ENCODE assay signal across 8 cellular contexts in the genomic region with DNA sequence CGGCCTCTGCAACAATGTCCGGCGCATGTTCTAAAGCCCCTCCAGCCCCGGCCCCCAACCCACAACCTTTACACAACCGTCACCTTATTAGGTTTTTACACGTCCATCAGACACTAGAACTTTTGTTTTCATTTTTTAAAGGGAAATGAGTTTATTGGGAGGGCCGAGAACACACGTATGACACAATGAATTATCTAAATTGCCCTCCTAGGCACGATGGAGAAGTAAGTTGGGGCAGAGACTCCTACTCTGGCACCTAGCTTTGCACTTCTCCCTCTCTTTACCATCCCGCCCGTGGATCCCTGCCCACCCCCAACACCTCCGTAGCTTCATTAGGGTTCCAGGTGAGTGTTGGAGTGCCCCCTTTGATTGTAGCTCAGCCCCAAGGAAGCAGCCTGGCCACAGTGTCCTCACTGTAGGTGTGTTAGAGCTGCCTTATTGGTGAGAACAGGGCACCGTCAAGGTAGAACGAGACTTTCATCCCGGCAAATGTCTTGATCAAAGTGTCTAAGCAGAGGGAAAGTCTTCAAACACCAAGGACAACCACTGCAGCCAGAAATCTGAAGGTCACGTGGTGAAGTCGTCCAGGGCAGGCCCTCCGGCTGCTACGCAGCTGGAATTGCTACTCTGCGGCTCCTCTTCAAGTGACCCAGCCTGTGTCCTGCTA. TPM values are rescaled to one million over a fixed set of nuclear protein-coding genes. Genes with fewer than 3 reads are reported as not detected.
DNase-seq lines count a peak whose midpoint lies in the region; ATAC-seq and TF ChIP-seq lines count a peak whose summit lies in the region.
"Had no signal": no experiment of that assay in that cellular context is flagged by ENCODE, and none has a peak within 500 bp of the region (broad histone marks: within the 10 kb centered on the region; RNA-seq: fewer than 3 reads in every experiment).

No MANE protein-coding gene starts in this region.

- intact Hi-C loops in lower leg skin (cut with DNase I; ENCODE audit: low total_unique reads), result no loop called here

- H3K36me3 ChIP-seq in H7 (replicated peaks; ENCODE audit: control insufficient read depth, insufficient read depth, low read length), result no peaks in the 10 kb centered on the region
- H3K36me3 ChIP-seq in gastroesophageal sphincter, result peaks cover 0 to 4% of the 10 kb centered on the region in 2 donors
- no peaks in the 10 kb centered on the region for H3K36me3 ChIP-seq in skeletal muscle satellite cell (ENCODE audit: insufficient read depth, low read length)

- no peak for TF ChIP-seq EP300 in gastroesophageal sphincter (IDR thresholded peaks at IDR 0.05)

- no peak for TF ChIP-seq CTCF in gastroesophageal sphincter (IDR thresholded peaks at IDR 0.05)
- TF ChIP-seq CTCF in lower leg skin (IDR thresholded peaks at IDR 0.05), result no peak

- H3K4me1 ChIP-seq in gastroesophageal sphincter (peaks cover 4 to 91% (median 46%) of the 10 kb centered on the region in 3 donors), skeletal muscle satellite cell (ENCODE audit: control insufficient read depth, insufficient read depth, low read length) (peaks cover 28% of the 10 kb centered on the region)

- DNase-seq in H7 (peak; percentile 66), lower leg skin (ENCODE audit: low spot score in 2 of 2) (no peak), SW 1271 (lab: John Stamatoyannopoulos, UW) (no peak)

- H3K4me3 ChIP-seq in H7 (ENCODE audit: insufficient read depth, low read depth, low read length) (peak overlapping the region; percentile 57), gastroesophageal sphincter (peak overlapping the region; percentile 62 to 63), skeletal muscle satellite cell (ENCODE audit: low read length) (peak overlapping the region; percentile 64), lower leg skin (ENCODE audit: low read depth, poor library complexity, severe bottlenecking) (no peak overlapping the region)

- TF ChIP-seq POLR2A in gastroesophageal sphincter (IDR thresholded peaks at IDR 0.05), result no peak
- TF ChIP-seq POLR2A in lower leg skin (IDR thresholded peaks at IDR 0.05), result no peak

- H3K27me3 ChIP-seq in H7 (ENCODE audit: control insufficient read depth, insufficient read depth, low read length), result peaks cover 88% of the 10 kb centered on the region
- peaks cover 99% of the 10 kb centered on the region for H3K27me3 ChIP-seq in gastroesophageal sphincter
- H3K27me3 ChIP-seq in skeletal muscle satellite cell (ENCODE audit: control insufficient read depth, insufficient read depth, low read length), result peaks cover 75% of the 10 kb centered on the region

- H3K27ac ChIP-seq in gastroesophageal sphincter, result peak overlapping the region in 3 of 4 donors; percentile 71 to 79 (median 74)

- no peak overlapping the region for H3K9ac ChIP-seq in skeletal muscle satellite cell (ENCODE audit: low read depth, low read length)

- WGBS in gastroesophageal sphincter (ENCODE audit: low coverage in 1 of 2), 2 donors, result 16 to 17% methylated on average over 11 of the region's 20 CpGs
- WGBS in lower leg skin, 2 donors, result 11% methylated on average over 20 of the region's 20 CpGs

- H3K4me2 ChIP-seq in skeletal muscle satellite cell (ENCODE audit: low read length), result peak overlapping the region; percentile 85

- no peaks in the 10 kb centered on the region for H3K9me3 ChIP-seq in gastroesophageal sphincter
- H3K9me3 ChIP-seq in skeletal muscle satellite cell (replicated peaks; ENCODE audit: low read length), result no peaks in the 10 kb centered on the region

- 0 out of 3 replicates have a peak, but pooled peaks have one; percentile 2 for ATAC-seq in SK-N-SH treated with all-trans-retinoic acid at 6 μM for 48 hours
- ATAC-seq in gastroesophageal sphincter, result no peak
- no peak for ATAC-seq in HG03521 (IDR thresholded peaks at IDR 0.05; ENCODE audit: unreplicated experiment)

TF ChIP-seq in SK-N-SH treated with all-trans-retinoic acid at 6 μM for 48 hours, 23 proteins besides CTCF, POLR2A, EP300 and RAD21:
- TF ChIP-seq ZFP30 (CRISPR knock-in tag; IDR thresholded peaks at IDR 0.05) (no peak), GLIS3 (CRISPR knock-in tag; IDR thresholded peaks at IDR 0.05) (no peak), TOX (CRISPR knock-in tag; IDR thresholded peaks at IDR 0.05; ENCODE audit: borderline replicate concordance) (no peak), BACH2 (CRISPR knock-in tag; IDR thresholded peaks at IDR 0.05; ENCODE audit: borderline replicate concordance) (no peak), ZC3H10 (CRISPR knock-in tag; IDR thresholded peaks at IDR 0.05) (no peak)
- TF ChIP-seq, protein P1, sequence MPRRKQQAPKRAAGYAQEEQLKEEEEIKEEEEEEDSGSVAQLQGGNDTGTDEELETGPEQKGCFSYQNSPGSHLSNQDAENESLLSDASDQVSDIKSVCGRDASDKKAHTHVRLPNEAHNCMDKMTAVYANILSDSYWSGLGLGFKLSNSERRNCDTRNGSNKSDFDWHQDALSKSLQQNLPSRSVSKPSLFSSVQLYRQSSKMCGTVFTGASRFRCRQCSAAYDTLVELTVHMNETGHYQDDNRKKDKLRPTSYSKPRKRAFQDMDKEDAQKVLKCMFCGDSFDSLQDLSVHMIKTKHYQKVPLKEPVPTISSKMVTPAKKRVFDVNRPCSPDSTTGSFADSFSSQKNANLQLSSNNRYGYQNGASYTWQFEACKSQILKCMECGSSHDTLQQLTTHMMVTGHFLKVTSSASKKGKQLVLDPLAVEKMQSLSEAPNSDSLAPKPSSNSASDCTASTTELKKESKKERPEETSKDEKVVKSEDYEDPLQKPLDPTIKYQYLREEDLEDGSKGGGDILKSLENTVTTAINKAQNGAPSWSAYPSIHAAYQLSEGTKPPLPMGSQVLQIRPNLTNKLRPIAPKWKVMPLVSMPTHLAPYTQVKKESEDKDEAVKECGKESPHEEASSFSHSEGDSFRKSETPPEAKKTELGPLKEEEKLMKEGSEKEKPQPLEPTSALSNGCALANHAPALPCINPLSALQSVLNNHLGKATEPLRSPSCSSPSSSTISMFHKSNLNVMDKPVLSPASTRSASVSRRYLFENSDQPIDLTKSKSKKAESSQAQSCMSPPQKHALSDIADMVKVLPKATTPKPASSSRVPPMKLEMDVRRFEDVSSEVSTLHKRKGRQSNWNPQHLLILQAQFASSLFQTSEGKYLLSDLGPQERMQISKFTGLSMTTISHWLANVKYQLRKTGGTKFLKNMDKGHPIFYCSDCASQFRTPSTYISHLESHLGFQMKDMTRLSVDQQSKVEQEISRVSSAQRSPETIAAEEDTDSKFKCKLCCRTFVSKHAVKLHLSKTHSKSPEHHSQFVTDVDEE (CRISPR knock-in tag; IDR thresholded peaks at IDR 0.05), result no peak

RNA-seq across cellular contexts. Expression of a gene that starts 1.4 kb away (rescaled TPM):
- 3.4 and 7.3 TPM in 2 replicates for total RNA-seq in H7 (2014; rRNA removed; shearing (Covaris generic))
- total RNA-seq in gastroesophageal sphincter, result 10 to 100 TPM in 1 of 4 donors, 1 to 10 TPM in 3; 5.3 to 11.8 (median 6.5) TPM
- total RNA-seq in skeletal muscle satellite cell (2012; rRNA removed), result 0.25 and 1.3 TPM in 2 replicates
- total RNA-seq in lower leg skin, result 10 to 100 TPM; 40.6 to 53.7 (median 47.5) TPM
- total RNA-seq: T-helper 1 cell treated with Interleukin-12 subunit alpha and Interleukin-12 subunit beta and Interleukin-4 antibody, amounts not matched to agents 30 ng/mL and 1 ng/mL, for 36 hours had no signal

RNA-seq across cellular contexts. Expression of a gene that starts 14.3 kb away (rescaled TPM):
- total RNA-seq in H7 (2014; rRNA removed; shearing (Covaris generic)), result 7.2 and 9.4 TPM in 2 replicates
- total RNA-seq in gastroesophageal sphincter (10 to 100 TPM; 24.6 to 40.3 (median 31.9) TPM), lower leg skin (10 to 100 TPM; 21.8 to 25.7 (median 22.7) TPM)
- total RNA-seq in skeletal muscle satellite cell (2012; rRNA removed), result 13.2 and 13.3 TPM in 2 replicates
